In genomic region chr3:2851356-2851755, GRCh38 we compare ENCODE assay signal across 17 cellular contexts.
DNase-seq lines count a peak whose midpoint lies in the region; ATAC-seq and TF ChIP-seq lines count a peak whose summit lies in the region.
"Had no signal": no experiment of that assay in that cellular context is flagged by ENCODE, and none has a peak within 500 bp of the region (broad histone marks: within the 10 kb centered on the region; RNA-seq: fewer than 3 reads in every experiment).

No MANE protein-coding gene starts in this region.

- H3K4me3 ChIP-seq in epithelial cell of proximal tubule (ENCODE audit: low read depth, low read length) (no peak overlapping the region), left lung (no peak overlapping the region)
- H3K4me3 ChIP-seq: HAP-1, Peyer's patch had no signal

- TF ChIP-seq CTCF in epithelial cell of proximal tubule (conservative IDR thresholded peaks at IDR 0.05; ENCODE audit: low read depth, low read length) (no peak), left lung (IDR thresholded peaks at IDR 0.05) (no peak)

- H3K27ac ChIP-seq in left lung: no peak overlapping the region
- H3K27ac ChIP-seq: 22Rv1, Peyer's patch had no signal

- H3K4me1 ChIP-seq in left lung: no peaks in the 10 kb centered on the region
- H3K4me1 ChIP-seq: HAP-1 had no signal

- no peaks in the 10 kb centered on the region for H3K36me3 ChIP-seq in left lung
- H3K36me3 ChIP-seq: HAP-1, Peyer's patch had no signal

- no peaks in the 10 kb centered on the region for H3K9me3 ChIP-seq in left lung
- H3K9me3 ChIP-seq: Caco-2, HAP-1, Peyer's patch had no signal

- peak; percentile 53 for DNase-seq in NCI-H82 (lab: John Stamatoyannopoulos, UW)
- DNase-seq in NCI-H82 treated with DMSO at 0.1 percent for 48 hours (lab: John Stamatoyannopoulos, UW; ENCODE audit: unreplicated experiment): no peak
- DNase-seq in epithelial cell of proximal tubule (ENCODE audit: low read depth): peak; percentile 25
- no peak for DNase-seq in left lung
- peak; percentile 63 for DNase-seq in renal cortical epithelial cell (ENCODE audit: low read depth)
- no peak for DNase-seq in DMS79 treated with DMSO at 0.1 percent for 48 hours (lab: John Stamatoyannopoulos, UW)
- DNase-seq: CD4-positive, CD25-positive, alpha-beta regulatory T cell; NCI-H187 treated with DMSO at 0.1 percent for 48 hours; NCI-H446 treated with DMSO at 0.1 percent for 48 hours; NCI-H748 treated with DMSO at 0.1 percent for 48 hours had no signal

- intact Hi-C loops in left lung (cut with DNase I): no loop called here

- ATAC-seq in left lung (peak; percentile 52), HG03095 (IDR thresholded peaks at IDR 0.05; ENCODE audit: unreplicated experiment) (no peak)
- no peak for ATAC-seq in activated CD4-positive, CD25-positive, alpha-beta regulatory T cell treated with anti-CD3 and anti-CD28 coated beads, Interleukin-2, amount 50 U/mL, for 24 hours
- ATAC-seq: Right ventricle myocardium inferior had no signal

- H3K27me3 ChIP-seq in left lung: no peaks in the 10 kb centered on the region
- H3K27me3 ChIP-seq: Peyer's patch had no signal

Comparison
In these comparisons a context has a peak if more than half of its experiments do, and no peak if none do; other contexts are left out.
1. DNase-seq: peak in NCI-H82 (single experiment), epithelial cell of proximal tubule (single experiment) and renal cortical epithelial cell (single experiment); none in NCI-H82 treated with DMSO at 0.1 percent for 48 hours (single experiment), left lung (0 of 2) and DMS79 treated with DMSO at 0.1 percent for 48 hours (single experiment).